8 cellular contexts compared by ENCODE assay signal in genomic region chr2:186575302-186575701, GRCh38. TPM values are rescaled to one million over a fixed set of nuclear protein-coding genes. Genes with fewer than 3 reads are reported as not detected.
DNase-seq lines count a peak whose midpoint lies in the region; ATAC-seq and TF ChIP-seq lines count a peak whose summit lies in the region.

No MANE protein-coding gene starts in this region.

- peaks cover 1% of the 10 kb centered on the region for H3K4me1 ChIP-seq in mesendoderm (ENCODE audit: control insufficient read depth, low read depth, low read length)

- H3K27ac ChIP-seq in mesendoderm (ENCODE audit: low read depth, low read length) = no peak overlapping the region

- H4K8ac ChIP-seq in mesendoderm (ENCODE audit: low read depth, low read length) = no peak overlapping the region

- no peaks in the 10 kb centered on the region for H3K79me2 ChIP-seq in mesendoderm (ENCODE audit: control insufficient read depth, insufficient read depth, low read length)

- H3K4me3 Mint-ChIP-seq in chondrocyte (ENCODE audit: unreplicated experiment) = peak overlapping the region; percentile 13

- H3K27me3 ChIP-seq in mesendoderm (ENCODE audit: insufficient read depth, low read length, poor library complexity) = no peaks in the 10 kb centered on the region

- peaks cover 79% of the 10 kb centered on the region for H3K4me1 Mint-ChIP-seq in chondrocyte (ENCODE audit: low read depth)

- peak; percentile 55 to 63 for DNase-seq in AML-193 (lab: John Stamatoyannopoulos, UW)
- DNase-seq in NCI-H226 = peak; percentile 95
- no peak for DNase-seq in chondrocyte (ENCODE audit: low spot score)
- peak; percentile 98 for DNase-seq in mesendoderm
- no peak for DNase-seq in NCI-H1436 (lab: John Stamatoyannopoulos, UW)
- no peak for DNase-seq in activated naive CD4-positive, alpha-beta T cell (lab: John Stamatoyannopoulos, UW)

- no peak overlapping the region for H2BK120ac ChIP-seq in mesendoderm (ENCODE audit: low read depth, low read length)

- no peak overlapping the region for H3K56ac ChIP-seq in mesendoderm (ENCODE audit: low read length)

- no peak overlapping the region for H3K23ac ChIP-seq in mesendoderm (ENCODE audit: low read length)

- H3K4me2 ChIP-seq in mesendoderm (ENCODE audit: low read length) = no peak overlapping the region

- no peak for TF ChIP-seq CTCF in chondrocyte (IDR thresholded peaks at IDR 0.05)

- H3K4me3 ChIP-seq in mesendoderm (ENCODE audit: low read length) = no peak overlapping the region

- no peaks in the 10 kb centered on the region for H3K36me3 Mint-ChIP-seq in chondrocyte (ENCODE audit: low read depth)

- H3K18ac ChIP-seq in mesendoderm (ENCODE audit: low read length) = no peak overlapping the region

- peak overlapping the region; percentile 83 for H3K27ac Mint-ChIP-seq in chondrocyte (ENCODE audit: unreplicated experiment)

- H3K27me3 Mint-ChIP-seq in chondrocyte (ENCODE audit: low read depth) = no peaks in the 10 kb centered on the region

- no peaks in the 10 kb centered on the region for H3K9me3 Mint-ChIP-seq in chondrocyte (ENCODE audit: low read depth)

- H2BK15ac ChIP-seq in mesendoderm (replicated peaks; ENCODE audit: low read depth) = no peak overlapping the region

- H4K5ac ChIP-seq in mesendoderm (ENCODE audit: low read length) = no peak overlapping the region

- H3K79me1 ChIP-seq in mesendoderm (ENCODE audit: low read length) = no peaks in the 10 kb centered on the region

- H2BK5ac ChIP-seq in mesendoderm (ENCODE audit: low read length) = no peak overlapping the region

- no CpG with 5 or more reads among the region's 1 CpG for WGBS in mesendoderm (ENCODE audit: extremely low coverage, insufficient coverage, low lambda C conversion rate)

- no peak overlapping the region for H2AK5ac ChIP-seq in mesendoderm (ENCODE audit: low read length)

- ATAC-seq in GM21576 (IDR thresholded peaks at IDR 0.05; ENCODE audit: unreplicated experiment) (peak; percentile 60), GM19035 (IDR thresholded peaks at IDR 0.05; ENCODE audit: unreplicated experiment) (no peak)

- no peak overlapping the region for H3K4ac ChIP-seq in mesendoderm (ENCODE audit: low read depth, low read length)

- no peak overlapping the region for H3K9ac ChIP-seq in mesendoderm (ENCODE audit: low read length)

- no peaks in the 10 kb centered on the region for H3K36me3 ChIP-seq in mesendoderm (ENCODE audit: control insufficient read depth, insufficient read depth, low read length)

RNA-seq across cellular contexts. Expression of gene ITGAV, which starts 14.6 kb away (rescaled TPM):
- total RNA-seq in chondrocyte = 289 to 452 TPM (median 442 TPM) in 3 replicates
- polyA plus RNA-seq in mesendoderm (2013, experiment 1 of 2) = 25.0 TPM
- polyA plus RNA-seq in mesendoderm (2013, experiment 2 of 2) = 25.4 TPM

Comparison
In these comparisons a context has a peak if more than half of its experiments do, and no peak if none do; other contexts are left out.
1. DNase-seq: peak in AML-193 (2 of 2), NCI-H226 (single experiment) and mesendoderm (single experiment); none in chondrocyte (single experiment), NCI-H1436 (single experiment) and activated naive CD4-positive, alpha-beta T cell (0 of 4).